16 cellular contexts compared by ENCODE assay signal in genomic region chr4:39770471-39770870, GRCh38.
A peak's percentile ranks its signal among the peaks of the same experiment; 100 is the strongest.
DNase-seq lines count a peak whose midpoint lies in the region; ATAC-seq lines count a peak whose summit lies in the region.
"Had no signal": no experiment of that assay in that cellular context is flagged by ENCODE, and none has a peak within 500 bp of the region (broad histone marks: within the 10 kb centered on the region; RNA-seq: fewer than 3 reads in every experiment).

No MANE protein-coding gene starts in this region.

- no peaks in the 10 kb centered on the region for H3K4me1 ChIP-seq in aorta (ENCODE audit: control insufficient read depth in 1 of 2, insufficient read depth in 2 of 2, low read length in 2 of 2)

- no peak overlapping the region for H3K4me3 Mint-ChIP-seq in stimulated activated naive CD8-positive, alpha-beta T cell treated with anti-CD3 and anti-CD28 coated beads, Interleukin-15, amount 100 ng/mL, for 72 hours
- H3K4me3 Mint-ChIP-seq: B cell; CD4-positive, alpha-beta T cell; HFFc6 had no signal

- WGBS in aorta, 2 donors = 97% methylated on average over 16 to 19 of the region's 19 CpGs

- H3K36me3 ChIP-seq in aorta (ENCODE audit: control insufficient read depth in 1 of 2, insufficient read depth in 2 of 2, low read length in 1 of 2) = no peaks in the 10 kb centered on the region

- H3K4me3 ChIP-seq in aorta (ENCODE audit: low read length in 2 of 2) = no peak overlapping the region

- peak; percentile 14 for ATAC-seq in stimulated activated naive CD8-positive, alpha-beta T cell treated with anti-CD3 and anti-CD28 coated beads, Interleukin-15, Interleukin-2, amounts not matched to agents 100 U/mL and 50 U/mL, for 24 hours
- no peak for ATAC-seq in stimulated activated naive CD8-positive, alpha-beta T cell treated with anti-CD3 and anti-CD28 coated beads, Interleukin-15, amount 100 ng/mL, for 72 hours
- ATAC-seq in left colon (peak; percentile 16), aorta (ENCODE audit: low FRiP score) (peak; percentile 54), GM21723 (IDR thresholded peaks at IDR 0.05; ENCODE audit: unreplicated experiment) (no peak)

- no peak overlapping the region for H3K27ac Mint-ChIP-seq in stimulated activated naive CD8-positive, alpha-beta T cell treated with anti-CD3 and anti-CD28 coated beads, Interleukin-15, amount 100 ng/mL, for 72 hours
- H3K27ac Mint-ChIP-seq: B cell; CD4-positive, alpha-beta T cell; HFFc6 had no signal

- no peaks in the 10 kb centered on the region for H3K9me3 Mint-ChIP-seq in stimulated activated naive CD8-positive, alpha-beta T cell treated with anti-CD3 and anti-CD28 coated beads, Interleukin-15, amount 100 ng/mL, for 72 hours
- H3K9me3 Mint-ChIP-seq: CD4-positive, alpha-beta T cell; HFFc6 had no signal

- H3K4me1 Mint-ChIP-seq in stimulated activated naive CD8-positive, alpha-beta T cell treated with anti-CD3 and anti-CD28 coated beads, Interleukin-15, amount 100 ng/mL, for 72 hours = no peaks in the 10 kb centered on the region

- H3K27me3 ChIP-seq in aorta (ENCODE audit: control insufficient read depth in 1 of 2, insufficient read depth in 2 of 2, low read length in 1 of 2) = no peaks in the 10 kb centered on the region

- DNase-seq in stimulated activated naive CD8-positive, alpha-beta T cell treated with anti-CD3 and anti-CD28 coated beads, Interleukin-15, Interleukin-2, amounts not matched to agents 100 U/mL and 50 U/mL, for 24 hours = no peak
- no peak for DNase-seq in stimulated activated naive CD8-positive, alpha-beta T cell treated with anti-CD3 and anti-CD28 coated beads, Interleukin-15, amount 100 ng/mL, for 72 hours
- DNase-seq in left colon = no peak
- peak; percentile 87 for DNase-seq in mesenteric fat pad (ENCODE audit: low spot score)
- DNase-seq in aorta = no peak
- no peak for DNase-seq in hippocampal formation (lab: John Stamatoyannopoulos, UW)
- DNase-seq in NCI-H1092 treated with DMSO at 0.1 percent for 48 hours (lab: John Stamatoyannopoulos, UW) = no peak
- DNase-seq: C1 segment of cervical spinal cord; Calu3; CD4-positive, alpha-beta T cell; DMS 273 treated with DMSO at 0.1 percent for 48 hours; DMS79; HCEC 1CT; HFFc6 had no signal

- intact Hi-C loops in left colon (cut with DNase I, micrococcal nuclease) = no loop called here
- intact Hi-C loops in aorta (cut with DNase I) = no loop called here

- H3K27me3 Mint-ChIP-seq in stimulated activated naive CD8-positive, alpha-beta T cell treated with anti-CD3 and anti-CD28 coated beads, Interleukin-15, amount 100 ng/mL, for 72 hours = no peaks in the 10 kb centered on the region
- H3K27me3 Mint-ChIP-seq: B cell; CD4-positive, alpha-beta T cell had no signal

- no peaks in the 10 kb centered on the region for H3K9me3 ChIP-seq in aorta (ENCODE audit: control insufficient read depth, low read length)

- no peak overlapping the region for H3K27ac ChIP-seq in aorta (ENCODE audit: low read depth in 1 of 2, low read length in 2 of 2)

Comparison
In these comparisons a context has a peak if more than half of its experiments do, and no peak if none do; other contexts are left out.
1. ATAC-seq: peak in stimulated activated naive CD8-positive, alpha-beta T cell treated with anti-CD3 and anti-CD28 coated beads, Interleukin-15, Interleukin-2, amounts not matched to agents 100 U/mL and 50 U/mL, for 24 hours (single experiment), left colon (single experiment) and aorta (single experiment); none in stimulated activated naive CD8-positive, alpha-beta T cell treated with anti-CD3 and anti-CD28 coated beads, Interleukin-15, amount 100 ng/mL, for 72 hours (single experiment) and GM21723 (single experiment).